8 cellular contexts compared by ENCODE assay signal in genomic region chr2:96760036-96760985, GRCh38. TPM values are rescaled to one million over a fixed set of nuclear protein-coding genes. Genes with fewer than 3 reads are reported as not detected.
DNase-seq lines count a peak whose midpoint lies in the region; ATAC-seq and TF ChIP-seq lines count a peak whose summit lies in the region.

Gene CNNM4, plus strand, starts transcription at chr2:96760902. Its CDS starts 98 bp downstream, at chr2:96761000.

- no peaks in the 10 kb centered on the region for H3K36me3 ChIP-seq in kidney epithelial cell (ENCODE audit: control insufficient read depth, insufficient read depth, low read length)

- TF ChIP-seq CTCF in AG10803 (conservative IDR thresholded peaks at IDR 0.05; ENCODE audit: low read length) (no peak; the same call in 1 of the 2 replicates), kidney epithelial cell (IDR thresholded peaks at IDR 0.05; ENCODE audit: insufficient read depth, low read length, poor library complexity, severe bottlenecking) (no peak)

- no peaks in the 10 kb centered on the region for H3K27me3 ChIP-seq in kidney epithelial cell (ENCODE audit: control insufficient read depth, insufficient read depth, low read length)

- peak; percentile 69 for ATAC-seq in GM19043 (IDR thresholded peaks at IDR 0.05; ENCODE audit: low read depth, unreplicated experiment)
- peak; percentile 83 for ATAC-seq in HG03354 (IDR thresholded peaks at IDR 0.05; ENCODE audit: poor library complexity, severe bottlenecking, unreplicated experiment)
- peak; percentile 96 to 97 for ATAC-seq in activated CD4-positive, CD25-positive, alpha-beta regulatory T cell treated with anti-CD3 and anti-CD28 coated beads, Interleukin-2, amount 50 U/mL, for 24 hours

- H3K4me3 ChIP-seq in AG10803 (ENCODE audit: low read length) (peak within 1 kb of the TSS; percentile 89), kidney epithelial cell (ENCODE audit: low read depth, low read length) (peak within 1 kb of the TSS; percentile 74)

- DNase-seq in AG10803 (ENCODE audit: low read depth), result peak; percentile 88
- DNase-seq in NCI-H446 (lab: John Stamatoyannopoulos, UW), result peak; percentile 65 to 95
- peak; percentile 76 to 77 for DNase-seq in cerebellar nuclear complex (lab: John Stamatoyannopoulos, UW)
- peak; percentile 52 for DNase-seq in kidney epithelial cell (ENCODE audit: low read depth)
- DNase-seq in stimulated activated CD4-positive, alpha-beta T cell treated with anti-CD3 and anti-CD28 coated beads, Interleukin-15, amount 100 ng/mL, for 24 hours, result peak; percentile 96

RNA-seq across cellular contexts. Expression of gene CNNM4, which starts in this region (rescaled TPM):
- 7.9 and 8.2 TPM in 2 replicates for total RNA-seq in kidney epithelial cell

Comparison
In these comparisons a context has a peak if more than half of its experiments do, and no peak if none do; other contexts are left out.
1. Peak in every context shown above with its lines: DNase-seq, ATAC-seq and H3K4me3 ChIP-seq.